21 cellular contexts compared by ENCODE assay signal in genomic region chr5:35908814-35909213, GRCh38. TPM values are rescaled to one million over a fixed set of nuclear protein-coding genes. Genes with fewer than 3 reads are reported as not detected.
A peak's percentile ranks its signal among the peaks of the same experiment; 100 is the strongest.
DNase-seq lines count a peak whose midpoint lies in the region; ATAC-seq and TF ChIP-seq lines count a peak whose summit lies in the region.
"Had no signal": no experiment of that assay in that cellular context is flagged by ENCODE, and none has a peak within 500 bp of the region (broad histone marks: within the 10 kb centered on the region; RNA-seq: fewer than 3 reads in every experiment).

No MANE protein-coding gene starts in this region.

- H3K27me3 ChIP-seq in SK-N-SH (ENCODE audit: insufficient read depth), result no peaks in the 10 kb centered on the region
- no peaks in the 10 kb centered on the region for H3K27me3 ChIP-seq in HL-60 (ENCODE audit: insufficient read depth, poor library complexity, severe bottlenecking)
- H3K27me3 ChIP-seq in GM23248 (replicated peaks; ENCODE audit: insufficient read depth), result no peaks in the 10 kb centered on the region
- H3K27me3 ChIP-seq: upper lobe of right lung had no signal

- H3K9me2 ChIP-seq in SK-N-SH (no peaks in the 10 kb centered on the region), GM23248 (ENCODE audit: insufficient read depth) (no peaks in the 10 kb centered on the region)

- CTCF ChIA-PET in SK-N-SH (lab: Yijun Ruan, JAX), result interaction anchor here (2.0 kb wide), 2 partner anchors 12 to 16 kb away, joined by 5 to 7 read pairs; no protein-coding TSS in a partner anchor

- H3K9ac ChIP-seq in SK-N-SH (no peak overlapping the region), GM23248 (no peak overlapping the region)

- H4K20me1 ChIP-seq in SK-N-SH (ENCODE audit: insufficient read depth), result no peaks in the 10 kb centered on the region
- no peaks in the 10 kb centered on the region for H4K20me1 ChIP-seq in GM23248 (ENCODE audit: insufficient read depth)

- in situ Hi-C loops in GM23248 (cut with MboI), result no loop called here

- 0 out of 4 replicates have a peak, but pooled peaks of 1 of the 2 experiments have one; percentile 11 for TF ChIP-seq EP300 in SK-N-SH (IDR thresholded peaks at IDR 0.05; ENCODE audit: borderline replicate concordance in 1 of 2, low read depth in 1 of 2, low read length in 1 of 2)

- no peak overlapping the region; a peak in 1 of 4 replicates for H3K27ac ChIP-seq in SK-N-SH (ENCODE audit: low read depth in 2 of 2, low read length in 1 of 2)
- H3K27ac ChIP-seq in HL-60 (replicated peaks), result peak overlapping the region; percentile 64
- H3K27ac ChIP-seq in GM23248, result no peak overlapping the region
- H3K27ac ChIP-seq: upper lobe of right lung had no signal

- no peak overlapping the region for H3K4me2 ChIP-seq in SK-N-SH
- no peak overlapping the region for H3K4me2 ChIP-seq in GM23248 (ENCODE audit: unreplicated experiment)

- no peaks in the 10 kb centered on the region for H3F3A ChIP-seq in SK-N-SH (replicated peaks; ENCODE audit: insufficient read depth)
- H3F3A ChIP-seq in GM23248 (ENCODE audit: insufficient read depth), result no peaks in the 10 kb centered on the region

- H3K4me3 ChIP-seq in SK-N-SH (ENCODE audit: low read depth in 2 of 2, low read length in 1 of 2), result no peak overlapping the region
- H3K4me3 ChIP-seq in HL-60 (replicated peaks; ENCODE audit: insufficient read depth, low read length), result no peak overlapping the region
- H3K4me3 ChIP-seq in GM23248, result no peak overlapping the region
- H3K4me3 ChIP-seq: upper lobe of right lung had no signal

- H3K4me1 Mint-ChIP-seq in T-helper 2 cell treated with Interferon-gamma antibody and Interleukin-4, amounts not matched to agents 5 μg/mL and 100 μg/mL, for 36 hours (ENCODE audit: low read depth), result peaks cover 44% of the 10 kb centered on the region

- H3K9me3 Mint-ChIP-seq in T-helper 2 cell treated with Interferon-gamma antibody and Interleukin-4, amounts not matched to agents 5 μg/mL and 100 μg/mL, for 36 hours, result peaks cover 33% of the 10 kb centered on the region

- TF ChIP-seq CTCF in SK-N-SH (IDR thresholded peaks at IDR 0.05), result no peak
- TF ChIP-seq CTCF in HL-60 (IDR thresholded peaks at IDR 0.05; ENCODE audit: insufficient read depth, low read length), result no peak

- H3K9me3 ChIP-seq in SK-N-SH (no peaks in the 10 kb centered on the region), GM23248 (ENCODE audit: low read depth) (no peaks in the 10 kb centered on the region)
- H3K9me3 ChIP-seq: upper lobe of right lung had no signal

- peak overlapping the region; percentile 70 for H3K27ac Mint-ChIP-seq in T-helper 2 cell treated with Interferon-gamma antibody and Interleukin-4, amounts not matched to agents 5 μg/mL and 100 μg/mL, for 36 hours

- H3K4me1 ChIP-seq in SK-N-SH (ENCODE audit: control insufficient read depth in 1 of 2, insufficient read depth in 2 of 2, low read depth in 1 of 2, low read length in 1 of 2) (peaks cover 0 to 3% of the 10 kb centered on the region in 2 experiments; a peak in 2 of 4 replicates), GM23248 (ENCODE audit: insufficient read depth) (no peaks in the 10 kb centered on the region)
- H3K4me1 ChIP-seq: upper lobe of right lung had no signal

- H3K79me2 ChIP-seq in SK-N-SH (ENCODE audit: insufficient read depth), result no peaks in the 10 kb centered on the region
- H3K79me2 ChIP-seq in GM23248 (ENCODE audit: insufficient read depth), result no peaks in the 10 kb centered on the region

- no peak for ATAC-seq in SK-N-SH treated with all-trans-retinoic acid at 6 μM for 48 hours
- ATAC-seq: upper lobe of right lung had no signal

- H3K36me3 ChIP-seq in SK-N-SH (replicated peaks in 1 of 2; ENCODE audit: control insufficient read depth in 1 of 2, insufficient read depth in 2 of 2, low read length in 1 of 2) (no peaks in the 10 kb centered on the region), GM23248 (ENCODE audit: low read depth) (no peaks in the 10 kb centered on the region)
- H3K36me3 ChIP-seq: upper lobe of right lung had no signal

- peak overlapping the region; percentile 67 for H3K4me3 Mint-ChIP-seq in T-helper 2 cell treated with Interferon-gamma antibody and Interleukin-4, amounts not matched to agents 5 μg/mL and 100 μg/mL, for 36 hours
- H3K4me3 Mint-ChIP-seq: naive thymus-derived CD4-positive, alpha-beta T cell had no signal

- no peaks in the 10 kb centered on the region for H3K27me3 Mint-ChIP-seq in T-helper 2 cell treated with Interferon-gamma antibody and Interleukin-4, amounts not matched to agents 5 μg/mL and 100 μg/mL, for 36 hours (ENCODE audit: low read depth)
- H3K27me3 Mint-ChIP-seq: naive thymus-derived CD4-positive, alpha-beta T cell had no signal

- no peak for TF ChIP-seq RAD21 in SK-N-SH (IDR thresholded peaks at IDR 0.05; ENCODE audit: low read length)

- DNase-seq in SK-N-SH, result peak; percentile 39
- DNase-seq in HL-60 (ENCODE audit: low read depth in 1 of 2, low spot score in 1 of 2), result no peak
- DNase-seq in T-helper 2 cell treated with Interferon-gamma antibody and Interleukin-4, amounts not matched to agents 5 μg/mL and 100 μg/mL, for 36 hours (ENCODE audit: low spot score), result peak; percentile 43
- DNase-seq in islet precursor cell, result peak; percentile 69
- no peak for DNase-seq in GM23248
- no peak for DNase-seq in AG08396 (ENCODE audit: low spot score)
- no peak for DNase-seq in GOT3 (lab: John Stamatoyannopoulos, UW)
- DNase-seq: 8988T; activated effector memory CD4-positive, alpha-beta T cell treated with anti-CD3 and anti-CD28 coated beads, Interleukin-2, amount 50 U/mL, for 16 hours; cortex of kidney; naive thymus-derived CD4-positive, alpha-beta T cell; NCI-H1105 treated with DMSO at 0.1 percent for 48 hours; NCI-H2081; NCI-H446 treated with DMSO at 0.1 percent for 48 hours; RPMI8226; T1000; upper lobe of right lung had no signal

- H2AFZ ChIP-seq in SK-N-SH (ENCODE audit: low read depth) (no peak overlapping the region), GM23248 (no peak overlapping the region)

- POLR2A ChIA-PET in SK-N-SH (lab: Yijun Ruan, JAX), result no interaction called here

- peaks cover 36% of the 10 kb centered on the region for H3K36me3 Mint-ChIP-seq in T-helper 2 cell treated with Interferon-gamma antibody and Interleukin-4, amounts not matched to agents 5 μg/mL and 100 μg/mL, for 36 hours (ENCODE audit: low read depth)

TF ChIP-seq in SK-N-SH, 30 proteins besides CTCF, POLR2A, EP300 and RAD21:
- TF ChIP-seq FOXM1 (IDR thresholded peaks at IDR 0.05; ENCODE audit: low read depth) (no peak), FOXJ3 (CRISPR knock-in tag; IDR thresholded peaks at IDR 0.05) (peak; percentile 65), SMC3 (IDR thresholded peaks at IDR 0.05; ENCODE audit: low read depth, low read length) (no peak), GATA2 (CRISPR knock-in tag; IDR thresholded peaks at IDR 0.05) (peak; percentile 81)

TF ChIP-seq in SK-N-SH treated with all-trans-retinoic acid at 6 μM for 48 hours, 23 proteins besides CTCF, POLR2A, EP300 and RAD21 (continues in another document):
- TF ChIP-seq ARNTL (CRISPR knock-in tag; IDR thresholded peaks at IDR 0.05; ENCODE audit: borderline replicate concordance, low read depth) (no peak), ZNF565 (CRISPR knock-in tag; conservative IDR thresholded peaks at IDR 0.05; ENCODE audit: low read depth) (no peak), CSRNP3 (CRISPR knock-in tag; IDR thresholded peaks at IDR 0.05) (no peak), ZFP30 (CRISPR knock-in tag; IDR thresholded peaks at IDR 0.05) (no peak), ESRRG (CRISPR knock-in tag; IDR thresholded peaks at IDR 0.05) (no peak), PATZ1 (CRISPR knock-in tag; IDR thresholded peaks at IDR 0.05; ENCODE audit: borderline replicate concordance) (no peak), RARB (CRISPR knock-in tag; IDR thresholded peaks at IDR 0.05) (no peak), BACH2 (CRISPR knock-in tag; IDR thresholded peaks at IDR 0.05; ENCODE audit: borderline replicate concordance) (no peak), ZNF8 (CRISPR knock-in tag; IDR thresholded peaks at IDR 0.05) (no peak), ZFP3 (CRISPR knock-in tag; IDR thresholded peaks at IDR 0.05) (no peak), OSR1 (CRISPR knock-in tag; IDR thresholded peaks at IDR 0.05) (no peak)

RNA-seq across cellular contexts. Expression of gene CAPSL, which starts 29.6 kb away (rescaled TPM):
- polyA plus RNA-seq in SK-N-SH (2012; rRNA removed), result 0.23 and 0.31 TPM in 2 replicates
- 0.50 and 0.57 TPM in 2 replicates for polyA plus RNA-seq in SK-N-SH (2012; cell fraction: cytosol; rRNA removed)
- 0.13 and 0.23 TPM in 2 replicates for polyA plus RNA-seq in SK-N-SH (2012; cell fraction: nucleus; rRNA removed)
- total RNA-seq in GM23248 (2014; rRNA removed; shearing (Covaris generic)), result 4.5 TPM in 1 of 2 replicates, not detected in the other
- 0.19 and 0.47 TPM in 2 replicates for polyA plus RNA-seq in GM23248 (2016; fragmentation: Nextera tagmentation; extraction: Ambion mirVana)
- total RNA-seq: Daoy; mesenteric fat pad; naive thymus-derived CD4-positive, alpha-beta T cell; osteocyte; upper lobe of right lung had no signal
- polyA plus RNA-seq: naive thymus-derived CD4-positive, alpha-beta T cell had no signal

RNA-seq across cellular contexts. Expression of gene IL7R, which starts 52.1 kb away (rescaled TPM):
- polyA plus RNA-seq in SK-N-SH (2012; rRNA removed) (3.0 and 4.5 TPM in 2 replicates), GM23248 (2016; fragmentation: Nextera tagmentation; extraction: Ambion mirVana) (10.9 and 13.9 TPM in 2 replicates)
- 3.8 and 3.9 TPM in 2 replicates for polyA plus RNA-seq in SK-N-SH (2012; cell fraction: cytosol; rRNA removed)
- polyA plus RNA-seq in SK-N-SH (2012; cell fraction: nucleus; rRNA removed), result 3.3 and 4.0 TPM in 2 replicates
- 12.6 and 16.9 TPM in 2 replicates for total RNA-seq in GM23248 (2014; rRNA removed; shearing (Covaris generic))

Comparison
In these comparisons a context has a peak if more than half of its experiments do, and no peak if none do; other contexts are left out.
1. DNase-seq: peak in SK-N-SH (single experiment), T-helper 2 cell treated with Interferon-gamma antibody and Interleukin-4, amounts not matched to agents 5 μg/mL and 100 μg/mL, for 36 hours (single experiment) and islet precursor cell (single experiment); none in HL-60 (0 of 2), GM23248 (single experiment), AG08396 (single experiment) and GOT3 (single experiment).